10 cellular contexts compared by ENCODE assay signal in genomic region chr15:31280037-31280830, GRCh38. TPM values are rescaled to one million over a fixed set of nuclear protein-coding genes. Genes with fewer than 3 reads are reported as not detected.
DNase-seq lines count a peak whose midpoint lies in the region; ATAC-seq, FAIRE-seq and TF ChIP-seq lines count a peak whose summit lies in the region.
"Had no signal": no experiment of that assay in that cellular context is flagged by ENCODE, and none has a peak within 500 bp of the region (broad histone marks: within the 10 kb centered on the region; RNA-seq: fewer than 3 reads in every experiment).

No MANE protein-coding gene starts in this region.

- ATAC-seq in lung (ENCODE audit: insufficient read depth, low FRiP score) (no peak), aorta (ENCODE audit: low FRiP score) (peak; percentile 27), HG02763 (IDR thresholded peaks at IDR 0.05; ENCODE audit: unreplicated experiment) (no peak), HG02610 (IDR thresholded peaks at IDR 0.05; ENCODE audit: unreplicated experiment) (no peak)
- ATAC-seq: CD8-positive, alpha-beta T cell had no signal

- peaks cover 19% of the 10 kb centered on the region for H3K4me1 Mint-ChIP-seq in activated naive CD4-positive, alpha-beta T cell treated with anti-CD3 and anti-CD28 coated beads, Interleukin-2, amount 50 U/mL, for 24 hours
- no peaks in the 10 kb centered on the region for H3K4me1 Mint-ChIP-seq in astrocyte (ENCODE audit: low read depth, unreplicated experiment)

- no peaks in the 10 kb centered on the region for H3K79me2 ChIP-seq in astrocyte (ENCODE audit: insufficient read depth, low read length)

- peak overlapping the region; percentile 77 for H3K27ac Mint-ChIP-seq in activated naive CD4-positive, alpha-beta T cell treated with anti-CD3 and anti-CD28 coated beads, Interleukin-2, amount 50 U/mL, for 24 hours
- H3K27ac Mint-ChIP-seq in astrocyte (ENCODE audit: unreplicated experiment) = no peak overlapping the region
- H3K27ac Mint-ChIP-seq: CD8-positive, alpha-beta T cell had no signal

- no peak for TF ChIP-seq CTCF in astrocyte (IDR thresholded peaks at IDR 0.05; ENCODE audit: insufficient read depth, low read depth, low read length)
- no peak for TF ChIP-seq CTCF in lung (IDR thresholded peaks at IDR 0.05; ENCODE audit: control extremely low read depth, extremely low read depth)

- H3K4me2 ChIP-seq in astrocyte (ENCODE audit: low read length) = peak overlapping the region; percentile 8

- no peaks in the 10 kb centered on the region for H4K20me1 ChIP-seq in astrocyte (ENCODE audit: insufficient read depth, low read length)

- no peaks in the 10 kb centered on the region for H3K36me3 ChIP-seq in astrocyte (ENCODE audit: insufficient read depth, low read length)
- H3K36me3 ChIP-seq in lung (ENCODE audit: control insufficient read depth in 2 of 2, insufficient read depth in 2 of 2, low read length in 2 of 2) = no peaks in the 10 kb centered on the region
- H3K36me3 ChIP-seq in aorta (ENCODE audit: control insufficient read depth in 1 of 2, insufficient read depth in 2 of 2, low read length in 1 of 2) = no peaks in the 10 kb centered on the region

- H3K9me3 ChIP-seq in astrocyte (ENCODE audit: insufficient read depth, low read depth, low read length) = no peaks in the 10 kb centered on the region
- H3K9me3 ChIP-seq in lung (ENCODE audit: control insufficient read depth in 2 of 2, insufficient read depth in 1 of 2, low read length in 1 of 2) = no peaks in the 10 kb centered on the region
- H3K9me3 ChIP-seq in aorta (ENCODE audit: control insufficient read depth, low read length) = no peaks in the 10 kb centered on the region

- FAIRE-seq in astrocyte (lab: Jason Lieb, UNC) = no peak

- intact Hi-C loops in aorta (cut with DNase I) = no loop called here

- no peaks in the 10 kb centered on the region for H3K9me3 Mint-ChIP-seq in activated naive CD4-positive, alpha-beta T cell treated with anti-CD3 and anti-CD28 coated beads, Interleukin-2, amount 50 U/mL, for 24 hours
- H3K9me3 Mint-ChIP-seq in astrocyte (ENCODE audit: unreplicated experiment) = peaks cover 8% of the 10 kb centered on the region
- H3K9me3 Mint-ChIP-seq: CD8-positive, alpha-beta T cell had no signal

- DNase-seq in activated naive CD4-positive, alpha-beta T cell (lab: John Stamatoyannopoulos, UW) = no peak
- DNase-seq in astrocyte (ENCODE audit: low read depth) (no peak), lung (ENCODE audit: low spot score) (peak; percentile 24), aorta (peak in 1 of 2 donors; percentile 46), glomerular visceral epithelial cell (ENCODE audit: extremely low spot score) (no peak)
- DNase-seq: activated naive CD4-positive, alpha-beta T cell treated with Interleukin-2 at 50 U/mL for 16 hours had no signal

- H3K27ac ChIP-seq in astrocyte (ENCODE audit: low read depth, low read length) (no peak overlapping the region), lung (ENCODE audit: low read depth in 1 of 2, low read length in 1 of 2) (no peak overlapping the region), aorta (ENCODE audit: low read depth in 1 of 2, low read length in 2 of 2) (no peak overlapping the region)

- H3K4me1 ChIP-seq in astrocyte (ENCODE audit: insufficient read depth, low read length) = peaks cover 3% of the 10 kb centered on the region
- H3K4me1 ChIP-seq in lung (ENCODE audit: control insufficient read depth in 2 of 2, insufficient read depth in 2 of 2, low read length in 2 of 2) = peaks cover 0 to 3% of the 10 kb centered on the region in 2 donors
- no peaks in the 10 kb centered on the region for H3K4me1 ChIP-seq in aorta (ENCODE audit: control insufficient read depth in 1 of 2, insufficient read depth in 2 of 2, low read length in 2 of 2)

- H3K36me3 Mint-ChIP-seq in activated naive CD4-positive, alpha-beta T cell treated with anti-CD3 and anti-CD28 coated beads, Interleukin-2, amount 50 U/mL, for 24 hours = no peaks in the 10 kb centered on the region
- H3K36me3 Mint-ChIP-seq in astrocyte (ENCODE audit: low read depth, unreplicated experiment) = no peaks in the 10 kb centered on the region
- H3K36me3 Mint-ChIP-seq: CD8-positive, alpha-beta T cell had no signal

- no peak overlapping the region for H3K9ac ChIP-seq in astrocyte (ENCODE audit: low read length)

- 73 to 88% methylated on average over 16 of the region's 16 CpGs for WGBS in lung, 2 donors
- WGBS in aorta, 2 donors = 16 to 24% methylated on average over 16 of the region's 16 CpGs

- H2AFZ ChIP-seq in astrocyte (ENCODE audit: low read depth, low read length) = no peak overlapping the region

- no peaks in the 10 kb centered on the region for H3K27me3 Mint-ChIP-seq in activated naive CD4-positive, alpha-beta T cell treated with anti-CD3 and anti-CD28 coated beads, Interleukin-2, amount 50 U/mL, for 24 hours
- H3K27me3 Mint-ChIP-seq in astrocyte (ENCODE audit: low read depth, unreplicated experiment) = peaks cover 14% of the 10 kb centered on the region

- no peak overlapping the region for H3K4me3 Mint-ChIP-seq in activated naive CD4-positive, alpha-beta T cell treated with anti-CD3 and anti-CD28 coated beads, Interleukin-2, amount 50 U/mL, for 24 hours
- H3K4me3 Mint-ChIP-seq in astrocyte (ENCODE audit: unreplicated experiment) = no peak overlapping the region
- H3K4me3 Mint-ChIP-seq: CD8-positive, alpha-beta T cell had no signal

- H3K4me3 ChIP-seq in astrocyte (ENCODE audit: insufficient read depth, low read depth, low read length) = no peak overlapping the region
- H3K4me3 ChIP-seq in lung = no peak overlapping the region
- no peak overlapping the region for H3K4me3 ChIP-seq in aorta (ENCODE audit: low read length in 2 of 2)

- no peaks in the 10 kb centered on the region for H3K27me3 ChIP-seq in astrocyte (ENCODE audit: insufficient read depth, low read length)
- no peaks in the 10 kb centered on the region for H3K27me3 ChIP-seq in lung (ENCODE audit: control insufficient read depth, insufficient read depth)
- no peaks in the 10 kb centered on the region for H3K27me3 ChIP-seq in aorta (ENCODE audit: control insufficient read depth in 1 of 2, insufficient read depth in 2 of 2, low read length in 1 of 2)

RNA-seq across cellular contexts. Expression of gene KLF13, which starts 46.4 kb away (rescaled TPM):
- total RNA-seq in astrocyte (31.0 and 33.6 TPM in 2 replicates), lung (100 to 1,000 TPM in 1 of 2 donors, 10 to 100 TPM in 1; 38.3 to 157 TPM), aorta (10 to 100 TPM; 31.3 to 58.7 TPM)
- polyA plus RNA-seq in lung (10 to 100 TPM; 47.1 to 63.2 TPM), aorta (10 to 100 TPM; 27.2 to 35.9 TPM)
